ENCODE assay signal across 9 cellular contexts in genomic region chr6:101502818-101503217, GRCh38.
"Had no signal": no experiment of that assay in that cellular context is flagged by ENCODE, and none has a peak within 500 bp of the region (broad histone marks: within the 10 kb centered on the region; RNA-seq: fewer than 3 reads in every experiment).

No MANE protein-coding gene starts in this region.

- H3K9me3 Mint-ChIP-seq: H9, HFFc6 had no signal

- H3K4me2 ChIP-seq: KMS-11 had no signal

- ATAC-seq: HepG2 had no signal

- H3K36me3 Mint-ChIP-seq: IgD-negative memory B cell had no signal

- H3K4me1 Mint-ChIP-seq: IgD-negative memory B cell had no signal

- H3K27ac ChIP-seq: HL-60, KMS-11 had no signal

- H3K27me3 Mint-ChIP-seq: IgD-negative memory B cell had no signal

- H3K4me3 Mint-ChIP-seq: H9, HFFc6, IgD-negative memory B cell had no signal

- H3K27ac Mint-ChIP-seq: H9, HFFc6, IgD-negative memory B cell had no signal

- DNase-seq: GOT3, H9, HCEC 1CT, HFFc6, KBM-7 had no signal
